ENCODE assay signal across 16 cellular contexts in genomic region chrX:43728002-43728401, GRCh38.
DNase-seq lines count a peak whose midpoint lies in the region; ATAC-seq and TF ChIP-seq lines count a peak whose summit lies in the region.
"Had no signal": no experiment of that assay in that cellular context is flagged by ENCODE, and none has a peak within 500 bp of the region (broad histone marks: within the 10 kb centered on the region; RNA-seq: fewer than 3 reads in every experiment).

No MANE protein-coding gene starts in this region.

- no peak overlapping the region for H3K9ac ChIP-seq in DND-41 (ENCODE audit: low read depth, low read length)

- H3K27ac ChIP-seq in DND-41 (ENCODE audit: low read length) (no peak overlapping the region), lung (ENCODE audit: low read depth in 1 of 2, low read length in 1 of 2) (peak overlapping the region in 1 of 2 donors; percentile 53)

- H3K79me2 ChIP-seq in DND-41 (ENCODE audit: insufficient read depth, low read length) = no peaks in the 10 kb centered on the region

- 0 out of 2 replicates have a peak, but pooled peaks cover 2% of the 10 kb centered on the region for H3K4me1 ChIP-seq in DND-41 (ENCODE audit: insufficient read depth, low read length)
- peaks cover 0 to 3% of the 10 kb centered on the region in 2 donors for H3K4me1 ChIP-seq in lung (ENCODE audit: control insufficient read depth in 2 of 2, insufficient read depth in 2 of 2, low read length in 2 of 2)

- H3K36me3 ChIP-seq in DND-41 (ENCODE audit: insufficient read depth, low read length) = no peaks in the 10 kb centered on the region
- peaks cover 2 to 4% of the 10 kb centered on the region in 2 donors for H3K36me3 ChIP-seq in lung (ENCODE audit: control insufficient read depth in 2 of 2, insufficient read depth in 2 of 2, low read length in 2 of 2)

- WGBS in lung, 2 donors = 56 to 60% methylated on average over 5 of the region's 5 CpGs

- H3K4me1 Mint-ChIP-seq in T-helper 2 cell treated with Interferon-gamma antibody and Interleukin-4, amounts not matched to agents 5 μg/mL and 100 μg/mL, for 36 hours (ENCODE audit: low read depth) = peaks cover 25% of the 10 kb centered on the region
- H3K4me1 Mint-ChIP-seq: B cell, GM23338, H9 had no signal

- H3K27me3 ChIP-seq in DND-41 (ENCODE audit: insufficient read depth, low read length, poor library complexity) (no peaks in the 10 kb centered on the region), lung (ENCODE audit: control insufficient read depth, insufficient read depth) (no peaks in the 10 kb centered on the region)

- ATAC-seq in DND-41 (ENCODE audit: insufficient read depth, low read depth) (0 out of 3 replicates have a peak, but pooled peaks have one; percentile 35), lung (ENCODE audit: insufficient read depth, low FRiP score) (peak; percentile 34), HG03095 (IDR thresholded peaks at IDR 0.05; ENCODE audit: unreplicated experiment) (no peak), HG02981 (IDR thresholded peaks at IDR 0.05; ENCODE audit: unreplicated experiment) (no peak)
- ATAC-seq: CD8-positive, alpha-beta T cell; GM23338 had no signal

- H3K4me3 Mint-ChIP-seq in T-helper 2 cell treated with Interferon-gamma antibody and Interleukin-4, amounts not matched to agents 5 μg/mL and 100 μg/mL, for 36 hours = peak overlapping the region; percentile 72
- H3K4me3 Mint-ChIP-seq: B cell; CD8-positive, alpha-beta T cell; GM23338; H9 had no signal

- DNase-seq in DND-41 = peak; percentile 6
- peak; percentile 37 for DNase-seq in T-helper 2 cell treated with Interferon-gamma antibody and Interleukin-4, amounts not matched to agents 5 μg/mL and 100 μg/mL, for 36 hours (ENCODE audit: low spot score)
- DNase-seq in choroid plexus epithelial cell (ENCODE audit: low read depth) = peak; percentile 55
- no peak for DNase-seq in lung (ENCODE audit: low spot score)
- no peak for DNase-seq in globus pallidus (ENCODE audit: low spot score)
- DNase-seq in kidney glomerular epithelial cell (lab: John Stamatoyannopoulos, UW) = no peak
- DNase-seq: C1 segment of cervical spinal cord; CD8-positive, alpha-beta T cell; COR-L47; DMS79 treated with DMSO at 0.1 percent for 48 hours; GDM1; H9 had no signal

- H3K36me3 Mint-ChIP-seq in T-helper 2 cell treated with Interferon-gamma antibody and Interleukin-4, amounts not matched to agents 5 μg/mL and 100 μg/mL, for 36 hours (ENCODE audit: low read depth) = peaks cover 53% of the 10 kb centered on the region
- H3K36me3 Mint-ChIP-seq: CD8-positive, alpha-beta T cell had no signal

- no peaks in the 10 kb centered on the region for H4K20me1 ChIP-seq in DND-41 (ENCODE audit: insufficient read depth, low read length)

- TF ChIP-seq CTCF in DND-41 (IDR thresholded peaks at IDR 0.05; ENCODE audit: borderline replicate concordance, extremely low read depth, low read length, poor library complexity, severe bottlenecking) (no peak), choroid plexus epithelial cell (conservative IDR thresholded peaks at IDR 0.05; ENCODE audit: low read depth, low read length) (no peak), lung (IDR thresholded peaks at IDR 0.05; ENCODE audit: control extremely low read depth, extremely low read depth) (no peak)

- H2AFZ ChIP-seq in DND-41 (ENCODE audit: low read depth, low read length) = no peak overlapping the region
- H2AFZ ChIP-seq: GM23338 had no signal

- H3K27ac Mint-ChIP-seq in T-helper 2 cell treated with Interferon-gamma antibody and Interleukin-4, amounts not matched to agents 5 μg/mL and 100 μg/mL, for 36 hours = peak overlapping the region; percentile 62
- H3K27ac Mint-ChIP-seq: B cell; CD8-positive, alpha-beta T cell; GM23338; H9 had no signal

- no peaks in the 10 kb centered on the region for H3K27me3 Mint-ChIP-seq in T-helper 2 cell treated with Interferon-gamma antibody and Interleukin-4, amounts not matched to agents 5 μg/mL and 100 μg/mL, for 36 hours (ENCODE audit: low read depth)

- H3K9me3 ChIP-seq in DND-41 (ENCODE audit: insufficient read depth, low read length, severe bottlenecking) (no peaks in the 10 kb centered on the region), lung (ENCODE audit: control insufficient read depth in 2 of 2, insufficient read depth in 1 of 2, low read length in 1 of 2) (peaks cover 0 to 3% of the 10 kb centered on the region in 2 donors)

- H3K9me3 Mint-ChIP-seq in T-helper 2 cell treated with Interferon-gamma antibody and Interleukin-4, amounts not matched to agents 5 μg/mL and 100 μg/mL, for 36 hours = peaks cover 9% of the 10 kb centered on the region
- H3K9me3 Mint-ChIP-seq: CD8-positive, alpha-beta T cell had no signal

- no peak overlapping the region for H3K4me3 ChIP-seq in DND-41 (ENCODE audit: low read depth in 1 of 2, low read length in 2 of 2)
- no peak overlapping the region for H3K4me3 ChIP-seq in choroid plexus epithelial cell (ENCODE audit: low read depth, low read length)
- no peak overlapping the region for H3K4me3 ChIP-seq in lung
- H3K4me3 ChIP-seq: GM23338 had no signal

- H3K4me2 ChIP-seq in DND-41 (ENCODE audit: insufficient read depth, low read length) = no peak overlapping the region
- H3K4me2 ChIP-seq: GM23338 had no signal

Comparison
In these comparisons a context has a peak if more than half of its experiments do, and no peak if none do; other contexts are left out.
1. ATAC-seq: peak in DND-41 (single experiment) and lung (single experiment); none in HG03095 (single experiment) and HG02981 (single experiment).
2. DNase-seq: peak in DND-41 (single experiment), T-helper 2 cell treated with Interferon-gamma antibody and Interleukin-4, amounts not matched to agents 5 μg/mL and 100 μg/mL, for 36 hours (single experiment) and choroid plexus epithelial cell (single experiment); none in lung (single experiment), globus pallidus (single experiment) and kidney glomerular epithelial cell (single experiment).